Comparison of ENCODE assay signal across 1 cellular context in the genomic region with DNA sequence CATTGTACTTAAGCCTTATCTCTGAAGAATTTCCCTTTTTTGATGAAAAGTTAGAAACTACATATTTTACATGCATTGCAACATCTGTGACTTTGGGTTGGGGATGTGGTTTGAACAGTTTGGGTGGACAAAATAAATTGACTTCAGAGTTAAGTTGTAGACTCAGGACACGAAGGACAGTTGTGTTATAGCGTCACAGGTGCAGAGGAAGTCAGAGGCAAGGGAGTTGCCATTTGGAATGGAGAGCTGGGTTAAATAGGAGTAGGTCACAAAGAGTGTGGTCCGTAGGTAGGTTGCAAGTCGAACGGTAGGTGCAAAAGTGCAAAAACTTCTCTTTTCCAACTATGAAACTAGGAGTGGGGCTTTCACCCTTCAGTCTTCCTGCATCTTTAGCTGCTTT.
A peak's percentile ranks its signal among the peaks of the same experiment; 100 is the strongest.
TF ChIP-seq lines count a peak whose summit lies in the region.

No MANE protein-coding gene starts in this region.

TF ChIP-seq in HepG2, 621 proteins besides CTCF, POLR2A, EP300 and RAD21:
- TF ChIP-seq ZNF234 (CRISPR knock-in tag; conservative IDR thresholded peaks at IDR 0.05) = no peak
- TF ChIP-seq RBM22 (optimal IDR thresholded peaks at IDR 0.05; ENCODE audit: low read length) = peak; percentile 75
- TF ChIP-seq MBNL3 (CRISPR knock-in tag; conservative IDR thresholded peaks at IDR 0.05) = no peak
